In the genomic region with DNA sequence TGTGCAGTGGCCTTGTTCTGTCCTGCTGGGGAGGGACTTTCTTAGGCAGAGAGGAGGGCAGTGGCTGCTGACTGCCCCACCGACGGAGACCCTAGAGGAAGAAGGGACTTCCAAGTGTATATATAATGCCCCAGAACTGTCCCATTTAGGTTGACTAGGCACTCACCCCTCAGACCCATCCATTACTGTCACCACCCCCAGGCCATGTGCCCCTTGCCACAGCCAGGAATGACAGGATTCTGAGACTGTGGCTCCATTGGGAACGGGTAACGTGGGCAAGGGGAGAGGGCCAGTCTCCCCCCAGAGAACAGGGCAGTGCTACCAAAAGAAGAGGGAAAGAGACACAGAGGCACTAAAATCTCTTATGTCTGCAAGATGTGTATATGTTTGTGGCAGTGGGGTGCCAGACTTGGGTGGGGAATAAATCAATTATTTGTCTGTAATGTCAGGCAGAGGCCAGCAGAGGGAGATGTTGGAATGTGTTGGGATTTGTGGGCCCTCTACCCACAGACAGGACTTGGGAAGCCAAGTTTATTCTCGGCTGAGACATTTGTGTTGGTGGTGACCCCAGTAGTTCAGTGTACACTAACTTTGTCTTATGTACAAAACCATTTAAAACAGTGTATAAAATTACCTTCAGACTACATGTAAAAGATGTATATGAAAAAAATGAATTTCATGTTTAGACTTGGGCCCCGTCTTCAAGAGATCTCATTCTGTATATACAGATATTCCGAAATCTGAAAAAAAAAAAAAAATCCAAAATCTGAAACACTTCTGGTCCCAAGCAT, we compare ENCODE assay signal across 8 cellular contexts. TPM values are rescaled to one million over a fixed set of nuclear protein-coding genes. Genes with fewer than 3 reads are reported as not detected.
DNase-seq lines count a peak whose midpoint lies in the region; ATAC-seq, FAIRE-seq and TF ChIP-seq lines count a peak whose summit lies in the region.

No MANE protein-coding gene starts in this region.

- POLR2A ChIA-PET in GM12878 (lab: Charles Lee) = no interaction called here

- H4K20me1 ChIP-seq in GM12878 (ENCODE audit: control insufficient read depth, insufficient read depth) = no peaks in the 10 kb centered on the region
- no peaks in the 10 kb centered on the region for H4K20me1 ChIP-seq in smooth muscle cell (ENCODE audit: low read depth)

- CTCF ChIA-PET in GM12878 (lab: Yijun Ruan, JAX) = interaction anchor here (0.7 to 10.3 kb wide), 7 partner anchors 17 to 79 kb away, joined by 3 to 187 read pairs (median 4); no protein-coding TSS in a partner anchor

- H3K4me3 ChIP-seq in GM12878 (no peak overlapping the region), smooth muscle cell (no peak overlapping the region)

- H3K4me1 ChIP-seq in GM12878 (ENCODE audit: control insufficient read depth, insufficient read depth, low read length) (no peaks in the 10 kb centered on the region), smooth muscle cell (ENCODE audit: low read depth) (no peaks in the 10 kb centered on the region)

- H3K9me3 ChIP-seq in GM12878 (replicated peaks; ENCODE audit: control insufficient read depth, insufficient read depth, low read length) (no peaks in the 10 kb centered on the region), smooth muscle cell (replicated peaks; ENCODE audit: low read depth) (no peaks in the 10 kb centered on the region)

- H3K27ac ChIP-seq in 22Rv1 = no peak overlapping the region
- no peak overlapping the region for H3K27ac ChIP-seq in GM12878 (ENCODE audit: control insufficient read depth, insufficient read depth)
- no peak overlapping the region for H3K27ac ChIP-seq in smooth muscle cell (ENCODE audit: low read depth)

- TF ChIP-seq CTCF in 22Rv1 (IDR thresholded peaks at IDR 0.05) (peak; percentile 60), GM12878 (IDR thresholded peaks at IDR 0.05 in 2 of 3, conservative IDR thresholded peaks at IDR 0.05 in 1 of 3; ENCODE audit: control insufficient read depth in 2 of 3, extremely low read depth in 1 of 3, insufficient read depth in 1 of 3, low read depth in 3 of 3, low read length in 3 of 3) (peak; percentile 67 to 88 (median 73)), smooth muscle cell (IDR thresholded peaks at IDR 0.05; ENCODE audit: borderline replicate concordance, insufficient read depth, poor library complexity, severe bottlenecking) (peak; percentile 84)

- TF ChIP-seq POLR2A in GM12878 (IDR thresholded peaks at IDR 0.05; ENCODE audit: low read depth, low read length) = no peak

- 50% methylated on average over 7 of the region's 7 CpGs for WGBS in GM12878 (ENCODE audit: insufficient coverage, insufficient replicate concordance, low lambda C conversion rate, missing lambda C conversion rate)
- 73% methylated on average over 7 of the region's 7 CpGs for WGBS in smooth muscle cell (ENCODE audit: low lambda C conversion rate)

- no peak overlapping the region for H2AFZ ChIP-seq in GM12878 (ENCODE audit: control insufficient read depth, low read depth, low read length)
- no peak overlapping the region for H2AFZ ChIP-seq in smooth muscle cell (ENCODE audit: low read depth)

- peak; percentile 83 for TF ChIP-seq RAD21 in GM12878 (IDR thresholded peaks at IDR 0.05; ENCODE audit: insufficient read depth, low read depth, low read length)

- no peaks in the 10 kb centered on the region for H3K27me3 ChIP-seq in GM12878 (replicated peaks in 1 of 2; ENCODE audit: control insufficient read depth in 2 of 2, insufficient read depth in 2 of 2, low read length in 1 of 2)
- H3K27me3 ChIP-seq in smooth muscle cell (ENCODE audit: low read depth) = no peaks in the 10 kb centered on the region

- H3K36me3 ChIP-seq in GM12878 (ENCODE audit: control insufficient read depth in 2 of 2, insufficient read depth in 2 of 2, low read length in 1 of 2) (no peaks in the 10 kb centered on the region), smooth muscle cell (ENCODE audit: low read depth) (no peaks in the 10 kb centered on the region)

- FAIRE-seq in GM12878 (lab: Jason Lieb, UNC) = peak; percentile 91

- TF ChIP-seq EP300 in GM12878 (IDR thresholded peaks at IDR 0.05; ENCODE audit: borderline replicate concordance in 1 of 2, control insufficient read depth in 1 of 2, low read depth in 2 of 2, low read length in 2 of 2) = no peak

- no peaks in the 10 kb centered on the region for H3K79me2 ChIP-seq in GM12878 (ENCODE audit: control insufficient read depth, insufficient read depth, low read length)
- H3K79me2 ChIP-seq in smooth muscle cell (ENCODE audit: low read depth) = no peaks in the 10 kb centered on the region

- BruUV-seq in GM12878 (replicated peaks; lab: Mats Ljungman, UMichigan) = no TSS peak

- SMC1A ChIA-PET in GM12878 (lab: Charles Lee; ENCODE audit: uncharacterized antibody, unreplicated experiment) = interaction anchor here (0.6 to 4.6 kb wide), 5 partner anchors 42 to 522 kb away, joined by 3 to 62 read pairs (median 5); no protein-coding TSS in a partner anchor

- ATAC-seq in HG03135 (IDR thresholded peaks at IDR 0.05; ENCODE audit: unreplicated experiment) = peak; percentile 49
- peak; percentile 91 for ATAC-seq in GM12878
- no peak for ATAC-seq in GM21737 (IDR thresholded peaks at IDR 0.05; ENCODE audit: unreplicated experiment)

- H3K9ac ChIP-seq in GM12878 (ENCODE audit: control insufficient read depth, insufficient read depth, low read length) (no peak overlapping the region), smooth muscle cell (ENCODE audit: low read depth) (no peak overlapping the region)

- RAD21 ChIA-PET in GM12878 (lab: Charles Lee; ENCODE audit: unreplicated experiment) = interaction anchor here (1.1 to 7.3 kb wide), 2 partner anchors 28 to 68 kb away, joined by 3 to 75 read pairs; no protein-coding TSS in a partner anchor

- in situ Hi-C loops in GM12878 (cut with MboI) = no loop called here

- H3F3A ChIP-seq in smooth muscle cell (ENCODE audit: low read depth) = no peaks in the 10 kb centered on the region

- H3K4me2 ChIP-seq in GM12878 (ENCODE audit: control insufficient read depth, insufficient read depth) (no peak overlapping the region), smooth muscle cell (no peak overlapping the region)

- DNase-seq in DMS53 treated with DMSO at 0.1 percent for 48 hours (lab: John Stamatoyannopoulos, UW; ENCODE audit: unreplicated experiment) (peak; percentile 44), NCI-H69 (lab: John Stamatoyannopoulos, UW) (peak; percentile 67), GM12878 (ENCODE audit: low read depth, low spot score) (peak; percentile 32), iPS DF 4.7 (ENCODE audit: extremely low read depth, low spot score) (peak; percentile 41), smooth muscle cell (lab: John Stamatoyannopoulos, UW; ENCODE audit: unreplicated experiment) (no peak)

- intact Hi-C loops in GM12878 (cut with micrococcal nuclease; ENCODE audit: unreplicated experiment) = loop anchor here (1.0 to 5.0 kb wide), 3 partner anchors 69 to 253 kb away; no protein-coding TSS in a partner anchor

RNA-seq across cellular contexts. Expression of a gene that starts 24.0 kb away (rescaled TPM):
- 1.6 and 1.9 TPM in 2 replicates for total RNA-seq in GM12878 (2013; cell fraction: nucleolus; rRNA removed)
- total RNA-seq in GM12878 (2014; rRNA removed) (0.28 TPM in 1 of 2 replicates, not detected in the other), GM12878 (2014; rRNA removed; fragmentation: Illumina TruSeq; extraction: Trizol) (0.09 TPM in 1 of 2 replicates, not detected in the other), GM12878 (2021) (0.16 and 0.44 TPM in 2 replicates), smooth muscle cell (1.1 and 2.4 TPM in 2 replicates)
- polyA plus RNA-seq in GM12878 (2011; ENCODE audit: low read depth) = not detected
- polyA plus RNA-seq in GM12878 (2011; rRNA removed) (0.32 and 0.67 TPM in 2 replicates), GM12878 (2014; fragmentation: Illumina TruSeq; extraction: Trizol) (0.10 and 0.16 TPM in 2 replicates), GM12878 (2014; fragmentation: Nextera tagmentation; extraction: Ambion mirVana) (under 1 TPM in 1 of 2 experiments, not detected in 1; 0.07 TPM), GM12878 (2014; rRNA removed) (0.20 and 0.24 TPM in 2 replicates), GM12878 (2016; fragmentation: Nextera tagmentation; extraction: Ambion mirVana) (not detected), smooth muscle cell (0.90 TPM in 1 of 2 replicates, not detected in the other)
- 0.45 and 0.70 TPM in 2 replicates for polyA plus RNA-seq in GM12878 (2011; cell fraction: cytosol; rRNA removed)
- polyA plus RNA-seq in GM12878 (2011; cell fraction: nucleus; rRNA removed) = 1.2 and 1.3 TPM in 2 replicates
- 0.23 and 0.25 TPM in 2 replicates for polyA plus RNA-seq in GM12878 (2012)
- polyA minus RNA-seq in GM12878 (2011; rRNA and poly(A)+ RNA removed) = 0.51 and 0.88 TPM in 2 replicates
- 0.67 TPM in 1 of 2 replicates, not detected in the other for polyA minus RNA-seq in GM12878 (2011; cell fraction: cytosol; rRNA and poly(A)+ RNA removed)
- polyA minus RNA-seq in GM12878 (2011; cell fraction: nucleus; rRNA and poly(A)+ RNA removed) = 0.24 and 0.67 TPM in 2 replicates

RNA-seq across cellular contexts. Expression of a gene that starts 40.8 kb away (rescaled TPM):
- 63.4 and 65.2 TPM in 2 replicates for total RNA-seq in GM12878 (2013; cell fraction: nucleolus; rRNA removed)
- 248 and 277 TPM in 2 replicates for total RNA-seq in GM12878 (2014; rRNA removed)
- 966 and 1,022 TPM in 2 replicates for total RNA-seq in GM12878 (2014; rRNA removed; fragmentation: Illumina TruSeq; extraction: Trizol)
- 263 and 272 TPM in 2 replicates for total RNA-seq in GM12878 (2021)
- 615 TPM for polyA plus RNA-seq in GM12878 (2011; ENCODE audit: low read depth)
- 774 and 970 TPM in 2 replicates for polyA plus RNA-seq in GM12878 (2011; rRNA removed)
- polyA plus RNA-seq in GM12878 (2011; cell fraction: cytosol; rRNA removed) = 340 and 440 TPM in 2 replicates
- 206 and 275 TPM in 2 replicates for polyA plus RNA-seq in GM12878 (2011; cell fraction: nucleus; rRNA removed)
- 526 and 550 TPM in 2 replicates for polyA plus RNA-seq in GM12878 (2012)
- 1,042 and 1,487 TPM in 2 replicates for polyA plus RNA-seq in GM12878 (2014; fragmentation: Illumina TruSeq; extraction: Trizol)
- 1,000 to 10,000 TPM; 2,131 to 2,567 TPM for polyA plus RNA-seq in GM12878 (2014; fragmentation: Nextera tagmentation; extraction: Ambion mirVana)
- 776 and 805 TPM in 2 replicates for polyA plus RNA-seq in GM12878 (2014; rRNA removed)
- 100 to 1,000 TPM; 921 to 985 TPM for polyA plus RNA-seq in GM12878 (2016; fragmentation: Nextera tagmentation; extraction: Ambion mirVana)
- 118 and 135 TPM in 2 replicates for polyA minus RNA-seq in GM12878 (2011; rRNA and poly(A)+ RNA removed)
- 55.1 and 61.9 TPM in 2 replicates for polyA minus RNA-seq in GM12878 (2011; cell fraction: cytosol; rRNA and poly(A)+ RNA removed)
- 82.2 and 112 TPM in 2 replicates for polyA minus RNA-seq in GM12878 (2011; cell fraction: nucleus; rRNA and poly(A)+ RNA removed)
- 126 and 154 TPM in 2 replicates for total RNA-seq in smooth muscle cell
- 316 and 408 TPM in 2 replicates for polyA plus RNA-seq in smooth muscle cell

RNA-seq across cellular contexts. Expression of a gene that starts 41.0 kb away (rescaled TPM):
- 8.3 and 12.3 TPM in 2 replicates for total RNA-seq in GM12878 (2013; cell fraction: nucleolus; rRNA removed)
- total RNA-seq in GM12878 (2014; rRNA removed) (19.3 and 25.1 TPM in 2 replicates), GM12878 (2014; rRNA removed; fragmentation: Illumina TruSeq; extraction: Trizol) (21.0 and 23.3 TPM in 2 replicates), GM12878 (2021) (13.7 and 14.0 TPM in 2 replicates), smooth muscle cell (13.5 and 16.0 TPM in 2 replicates)
- polyA plus RNA-seq in GM12878 (2011; ENCODE audit: low read depth) = 54.7 TPM
- polyA plus RNA-seq in GM12878 (2011; rRNA removed) (27.2 and 30.7 TPM in 2 replicates), GM12878 (2014; fragmentation: Illumina TruSeq; extraction: Trizol) (23.7 and 35.3 TPM in 2 replicates), GM12878 (2014; fragmentation: Nextera tagmentation; extraction: Ambion mirVana) (10 to 100 TPM; 45.0 to 46.1 TPM), GM12878 (2014; rRNA removed) (21.1 and 21.5 TPM in 2 replicates), GM12878 (2016; fragmentation: Nextera tagmentation; extraction: Ambion mirVana) (10 to 100 TPM; 27.3 to 29.9 TPM), smooth muscle cell (24.7 and 30.2 TPM in 2 replicates)
- 8.5 and 9.2 TPM in 2 replicates for polyA plus RNA-seq in GM12878 (2011; cell fraction: cytosol; rRNA removed)
- polyA plus RNA-seq in GM12878 (2011; cell fraction: nucleus; rRNA removed) = 6.0 and 7.6 TPM in 2 replicates
- polyA plus RNA-seq in GM12878 (2012) = 20.1 and 25.4 TPM in 2 replicates
- polyA minus RNA-seq in GM12878 (2011; rRNA and poly(A)+ RNA removed) = 4.8 and 8.6 TPM in 2 replicates
- polyA minus RNA-seq in GM12878 (2011; cell fraction: cytosol; rRNA and poly(A)+ RNA removed) = 1.5 and 2.0 TPM in 2 replicates
- polyA minus RNA-seq in GM12878 (2011; cell fraction: nucleus; rRNA and poly(A)+ RNA removed) = 8.0 and 16.5 TPM in 2 replicates
